In genomic region chr18:57434536-57435494, GRCh38 we compare ENCODE assay signal across 1 cellular context.
TF ChIP-seq lines count a peak whose summit lies in the region.

ONECUT2 (plus strand) TSS chr18:57435374; CDS start chr18:57435717, 343 bp downstream.

TF ChIP-seq in HepG2, 621 proteins besides CTCF, POLR2A, EP300 and RAD21 (continued from another document):
- TF ChIP-seq KLF6 (CRISPR knock-in tag; IDR thresholded peaks at IDR 0.05) (peak; percentile 22; the same call in 1 of the 2 replicates), ZMYM4 (CRISPR knock-in tag; IDR thresholded peaks at IDR 0.05) (peak; percentile 69), POLR2AphosphoS5 (IDR thresholded peaks at IDR 0.05; ENCODE audit: low read depth, low read length) (peak; percentile 47; the same call in 1 of the 2 replicates), POLR2G (IDR thresholded peaks at IDR 0.05; ENCODE audit: low read depth, low read length) (peak; percentile 49), ZHX2 (IDR thresholded peaks at IDR 0.05; ENCODE audit: low read depth) (no peak), ZHX2 (CRISPR knock-in tag; IDR thresholded peaks at IDR 0.05; ENCODE audit: borderline replicate concordance) (no peak), ZNF782 (CRISPR knock-in tag; IDR thresholded peaks at IDR 0.05; ENCODE audit: borderline replicate concordance) (no peak), SALL1 (CRISPR knock-in tag; IDR thresholded peaks at IDR 0.05) (peak; percentile 51; the same call in 1 of the 2 replicates), ZNF841 (CRISPR knock-in tag; IDR thresholded peaks at IDR 0.05; ENCODE audit: borderline replicate concordance) (no peak), HOXA9 (CRISPR knock-in tag; IDR thresholded peaks at IDR 0.05; ENCODE audit: borderline replicate concordance) (no peak), ATF7 (IDR thresholded peaks at IDR 0.05) (no peak), ATF7 (CRISPR knock-in tag; IDR thresholded peaks at IDR 0.05) (no peak), ZNF768 (CRISPR knock-in tag; IDR thresholded peaks at IDR 0.05) (peak; percentile 24; the same call in 1 of the 2 replicates), ZNF138 (CRISPR knock-in tag; IDR thresholded peaks at IDR 0.05; ENCODE audit: low read depth) (no peak), PATZ1 (CRISPR knock-in tag; IDR thresholded peaks at IDR 0.05) (peak; percentile 26; the same call in 1 of the 2 replicates), REL (CRISPR knock-in tag; conservative IDR thresholded peaks at IDR 0.05) (no peak), RARA (CRISPR knock-in tag; IDR thresholded peaks at IDR 0.05) (peak; percentile 7; the same call in 1 of the 2 replicates), ZSCAN22 (CRISPR knock-in tag; IDR thresholded peaks at IDR 0.05) (no peak), THAP9 (CRISPR knock-in tag; IDR thresholded peaks at IDR 0.05; ENCODE audit: borderline replicate concordance) (no peak), HNRNPL (IDR thresholded peaks at IDR 0.05; ENCODE audit: low read depth, low read length) (no peak), ZNF589 (CRISPR knock-in tag; conservative IDR thresholded peaks at IDR 0.05) (0 out of 2 replicates have a peak, but pooled peaks have one; percentile 29), AHR (CRISPR knock-in tag; IDR thresholded peaks at IDR 0.05) (no peak), THAP11 (CRISPR knock-in tag; IDR thresholded peaks at IDR 0.05) (0 out of 2 replicates have a peak, but pooled peaks have one; percentile 52), GMEB1 (CRISPR knock-in tag; IDR thresholded peaks at IDR 0.05; ENCODE audit: borderline replicate concordance) (no peak), KDM1A (CRISPR knock-in tag; IDR thresholded peaks at IDR 0.05) (no peak), ARID4A (CRISPR knock-in tag; IDR thresholded peaks at IDR 0.05; ENCODE audit: borderline replicate concordance) (peak; percentile 70)
